15 cellular contexts compared by ENCODE assay signal in genomic region chr3:67362686-67363085, GRCh38.
A peak's percentile ranks its signal among the peaks of the same experiment; 100 is the strongest.
DNase-seq lines count a peak whose midpoint lies in the region; ATAC-seq and TF ChIP-seq lines count a peak whose summit lies in the region.
"Had no signal": no experiment of that assay in that cellular context is flagged by ENCODE, and none has a peak within 500 bp of the region (broad histone marks: within the 10 kb centered on the region; RNA-seq: fewer than 3 reads in every experiment).

No MANE protein-coding gene starts in this region.

- no peaks in the 10 kb centered on the region for H3K36me3 Mint-ChIP-seq in CD4-positive, CD25-positive, alpha-beta regulatory T cell
- H3K36me3 Mint-ChIP-seq: CD8-positive, alpha-beta T cell had no signal

- no TSS peak for BruUV-seq in PC-9 (replicated peaks; lab: Mats Ljungman, UMichigan)

- no peaks in the 10 kb centered on the region for H4K20me1 ChIP-seq in PC-9 (ENCODE audit: insufficient read depth)

- no peaks in the 10 kb centered on the region for H3K79me2 ChIP-seq in PC-9 (ENCODE audit: low read depth)

- H3K9me2 ChIP-seq in PC-9 (ENCODE audit: insufficient read depth) = no peaks in the 10 kb centered on the region

- peaks cover 0 to 25% (median 10%) of the 10 kb centered on the region in 4 donors for H3K4me1 Mint-ChIP-seq in CD4-positive, CD25-positive, alpha-beta regulatory T cell
- H3K4me1 Mint-ChIP-seq: nephron had no signal

- H2AFZ ChIP-seq in PC-9 = no peak overlapping the region

- CTCF ChIA-PET in PC-9 (lab: Charles Lee) = no interaction called here

- H3K27ac ChIP-seq in CD4-positive, CD25-positive, alpha-beta regulatory T cell (ENCODE audit: insufficient read depth, low read length, poor library complexity, severe bottlenecking) = no peak overlapping the region
- no peak overlapping the region for H3K27ac ChIP-seq in PC-9
- H3K27ac ChIP-seq in epithelial cell of prostate = no peak overlapping the region
- H3K27ac ChIP-seq: SK-N-MC had no signal

- no peaks in the 10 kb centered on the region for H3K9me3 ChIP-seq in CD4-positive, CD25-positive, alpha-beta regulatory T cell (ENCODE audit: control insufficient read depth in 2 of 2, low read length in 2 of 2)
- no peaks in the 10 kb centered on the region for H3K9me3 ChIP-seq in PC-9 (ENCODE audit: insufficient read depth, low read depth)

- H3K27ac Mint-ChIP-seq in CD4-positive, CD25-positive, alpha-beta regulatory T cell = peak overlapping the region in 2 of 3 donors; percentile 2 to 51
- H3K27ac Mint-ChIP-seq: CD8-positive, alpha-beta T cell; nephron had no signal

- 0 out of 2 replicates have a peak overlapping the region, but pooled peaks have one; percentile 16 for H3K4me2 ChIP-seq in PC-9
- H3K4me2 ChIP-seq: smooth muscle cell had no signal

- no peak overlapping the region for H3K4me3 Mint-ChIP-seq in CD4-positive, CD25-positive, alpha-beta regulatory T cell
- H3K4me3 Mint-ChIP-seq: CD8-positive, alpha-beta T cell; nephron had no signal

- H3F3A ChIP-seq in PC-9 (ENCODE audit: insufficient read depth, low read depth) = 0 out of 2 replicates have a peak, but pooled peaks cover 6% of the 10 kb centered on the region

- no peak for TF ChIP-seq CTCF in PC-9 (conservative IDR thresholded peaks at IDR 0.05)

- H3K9me3 Mint-ChIP-seq in CD4-positive, CD25-positive, alpha-beta regulatory T cell = peaks cover 0 to 7% (median 1%) of the 10 kb centered on the region in 7 donors

- peak in 1 of 3 donors; percentile 25 for DNase-seq in CD4-positive, CD25-positive, alpha-beta regulatory T cell
- DNase-seq in ELR (ENCODE audit: low read depth) (peak; percentile 16), PC-9 (peak; percentile 40 to 64), epithelial cell of prostate (ENCODE audit: low read depth, low spot score) (peak; percentile 40), SHP77 (lab: John Stamatoyannopoulos, UW) (no peak), NCI-H2196 treated with DMSO at 0.1 percent for 48 hours (lab: John Stamatoyannopoulos, UW; ENCODE audit: unreplicated experiment) (no peak)
- DNase-seq: CD8-positive, alpha-beta T cell; left cardiac atrium; NCI-H2171; stimulated activated naive CD4-positive, alpha-beta T cell treated with Interleukin-2 at 50 U/mL for 16 hours had no signal

- intact Hi-C loops in PC-9 (cut with micrococcal nuclease; ENCODE audit: unreplicated experiment) = no loop called here

- H3K27me3 Mint-ChIP-seq in CD4-positive, CD25-positive, alpha-beta regulatory T cell = no peaks in the 10 kb centered on the region

- peak; percentile 72 to 75 for ATAC-seq in CD4-positive, CD25-positive, alpha-beta regulatory T cell (ENCODE audit: low read depth in 2 of 2)
- no peak for ATAC-seq in GM21367 (IDR thresholded peaks at IDR 0.05; ENCODE audit: unreplicated experiment)
- ATAC-seq in HG03469 (IDR thresholded peaks at IDR 0.05; ENCODE audit: unreplicated experiment) = no peak
- ATAC-seq: CD8-positive, alpha-beta T cell; left cardiac atrium had no signal

- POLR2A ChIA-PET in PC-9 (lab: Charles Lee; ENCODE audit: unreplicated experiment) = no interaction called here

- H3K27me3 ChIP-seq in CD4-positive, CD25-positive, alpha-beta regulatory T cell (ENCODE audit: control insufficient read depth, insufficient read depth, low read length) = no peaks in the 10 kb centered on the region
- no peaks in the 10 kb centered on the region for H3K27me3 ChIP-seq in PC-9 (ENCODE audit: insufficient read depth, low read depth)

- H3K4me3 ChIP-seq in CD4-positive, CD25-positive, alpha-beta regulatory T cell (ENCODE audit: low read depth, low read length) = no peak overlapping the region
- H3K4me3 ChIP-seq in PC-9 = no peak overlapping the region
- H3K4me3 ChIP-seq: SK-N-MC, smooth muscle cell had no signal

- no peaks in the 10 kb centered on the region for H3K36me3 ChIP-seq in CD4-positive, CD25-positive, alpha-beta regulatory T cell (ENCODE audit: control insufficient read depth, insufficient read depth, low read length)
- no peaks in the 10 kb centered on the region for H3K36me3 ChIP-seq in PC-9 (ENCODE audit: low read depth)

- no peaks in the 10 kb centered on the region for H3K4me1 ChIP-seq in CD4-positive, CD25-positive, alpha-beta regulatory T cell (ENCODE audit: control insufficient read depth, insufficient read depth, low read length, poor library complexity, severe bottlenecking)
- H3K4me1 ChIP-seq in PC-9 (replicated peaks; ENCODE audit: insufficient read depth) = peaks cover 5% of the 10 kb centered on the region; the same call in 1 of the 2 replicates

Comparison
In these comparisons a context has a peak if more than half of its experiments do, and no peak if none do; other contexts are left out.
1. ATAC-seq: peak in CD4-positive, CD25-positive, alpha-beta regulatory T cell (2 of 2); none in GM21367 (single experiment) and HG03469 (single experiment).
2. DNase-seq: peak in ELR (single experiment), PC-9 (2 of 2) and epithelial cell of prostate (single experiment); none in SHP77 (0 of 2) and NCI-H2196 treated with DMSO at 0.1 percent for 48 hours (single experiment).